19 cellular contexts compared by ENCODE assay signal in genomic region chr5:103497782-103498181, GRCh38.
"Had no signal": no experiment of that assay in that cellular context is flagged by ENCODE, and none has a peak within 500 bp of the region (broad histone marks: within the 10 kb centered on the region; RNA-seq: fewer than 3 reads in every experiment).

No MANE protein-coding gene starts in this region.

- DNase-seq: activated CD4-positive, alpha-beta T cell treated with anti-CD3 and anti-CD28 coated beads for 4 hours; activated CD4-positive, alpha-beta T cell treated with anti-CD3 and anti-CD28 coated beads, Interleukin-2, amount 50 U/mL, for 48 hours; activated CD4-positive, CD25-positive, alpha-beta regulatory T cell; activated effector memory CD4-positive, alpha-beta T cell treated with Interleukin-2 at 50 U/mL for 16 hours; activated naive CD4-positive, alpha-beta T cell treated with anti-CD3 and anti-CD28 coated beads for 36 hours; activated naive CD8-positive, alpha-beta T cell treated with anti-CD3 and anti-CD28 coated beads, Interleukin-2, amount 10 ng/mL, durations not matched to agents 7 days and 5 days; activated T-cell treated with anti-CD3 and anti-CD28 coated beads, Interleukin-2, amount 50 U/mL, for 72 hours; amniotic stem cell; cerebellar nuclear complex; heart right ventricle; naive thymus-derived CD8-positive, alpha-beta T cell; pancreas; right lobe of liver; small intestine; stimulated activated CD8-positive, alpha-beta memory T cell treated with anti-CD3 and anti-CD28 coated beads, Interleukin-4, amount 100 ng/mL, for 48 hours; stimulated activated naive B cell treated with anti-CD40 and anti-IgM and Interleukin-4, amounts not matched to agents 10 μg/mL and 1 μg/mL and 100 μg/mL, for 72 hours; T-helper 17 cell; transverse colon had no signal

- H3K27ac ChIP-seq: pancreas, right lobe of liver, transverse colon had no signal

- ATAC-seq: activated T-cell treated with anti-CD3 and anti-CD28 coated beads, Interleukin-2, amount 50 U/mL, for 72 hours; left lobe of liver; naive thymus-derived CD8-positive, alpha-beta T cell; pancreas; right lobe of liver; stimulated activated naive B cell treated with anti-CD40 and anti-IgM and Interleukin-4, amounts not matched to agents 10 μg/mL and 1 μg/mL and 100 μg/mL, for 72 hours; T-helper 17 cell had no signal

- H3K4me3 ChIP-seq: heart right ventricle, pancreas, right lobe of liver, transverse colon had no signal

- H3K4me1 ChIP-seq: pancreas, right lobe of liver had no signal

- H3K9me3 ChIP-seq: pancreas, right lobe of liver had no signal

- H3K27me3 ChIP-seq: heart right ventricle, pancreas, right lobe of liver, transverse colon had no signal

- H3K36me3 ChIP-seq: heart right ventricle, pancreas, right lobe of liver, transverse colon had no signal
